28 cellular contexts compared by ENCODE assay signal in the genomic region with DNA sequence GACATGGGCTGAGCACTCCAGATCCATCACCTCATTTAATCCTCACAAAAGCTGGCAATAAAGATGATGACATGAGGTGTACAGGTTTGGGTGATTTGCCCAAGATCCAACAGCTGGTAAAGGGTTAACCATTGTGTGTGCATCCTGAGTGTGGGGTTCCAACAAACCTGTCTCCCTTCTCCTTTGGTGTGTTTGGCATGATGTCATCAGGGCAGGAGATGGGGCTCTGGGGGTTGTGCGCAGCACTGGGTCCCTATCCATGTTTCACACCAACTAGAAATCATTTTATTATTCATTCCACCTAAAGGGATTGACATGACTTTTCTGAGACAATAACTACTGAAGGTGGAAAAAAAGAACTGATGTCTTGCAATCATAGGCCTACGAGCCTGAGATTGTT.
DNase-seq lines count a peak whose midpoint lies in the region; ATAC-seq, FAIRE-seq and TF ChIP-seq lines count a peak whose summit lies in the region.
"Had no signal": no experiment of that assay in that cellular context is flagged by ENCODE, and none has a peak within 500 bp of the region (broad histone marks: within the 10 kb centered on the region; RNA-seq: fewer than 3 reads in every experiment).

No MANE protein-coding gene starts in this region.

- no peak overlapping the region for H3K27ac Mint-ChIP-seq in nephron progenitor cell
- H3K27ac Mint-ChIP-seq: CD4-positive, alpha-beta memory T cell; CD4-positive, CD25-positive, alpha-beta regulatory T cell had no signal

- peak; percentile 48 for FAIRE-seq in D721Med (lab: Jason Lieb, UNC)
- FAIRE-seq: A204.1, GM12878, GM12892, GM18507 had no signal

- POLR2A ChIA-PET in HEK293 (lab: Yijun Ruan, JAX): no interaction called here

- no peak for DNase-seq in D721Med (ENCODE audit: insufficient read length, low spot score)
- peak; percentile 29 for DNase-seq in esophagus muscularis mucosa (ENCODE audit: extremely low spot score)
- no peak for DNase-seq in nephron progenitor cell
- no peak for DNase-seq in COLO668 (lab: John Stamatoyannopoulos, UW; ENCODE audit: unreplicated experiment)
- DNase-seq: 8988T; ACHN; BE2C; C1 segment of cervical spinal cord; Caco-2; Calu3; CD4-positive, alpha-beta memory T cell; CD4-positive, CD25-positive, alpha-beta regulatory T cell; CD8-positive, alpha-beta memory T cell; DMS 273 treated with DMSO at 0.1 percent for 48 hours; DMS153; DMS53; DMS79; DND-41; EL; GDM1 had no signal

- no peak for TF ChIP-seq EP300 in esophagus muscularis mucosa (IDR thresholded peaks at IDR 0.05)

- no peaks in the 10 kb centered on the region for H3K27me3 ChIP-seq in esophagus muscularis mucosa
- H3K27me3 ChIP-seq: BE2C, BLaER1 had no signal

- H3K36me3 ChIP-seq in HEK293 (ENCODE audit: control insufficient read depth in 2 of 2, insufficient read depth in 1 of 2, low read length in 2 of 2): no peaks in the 10 kb centered on the region
- H3K36me3 ChIP-seq in esophagus muscularis mucosa: no peaks in the 10 kb centered on the region
- H3K36me3 ChIP-seq: BE2C, BLaER1 had no signal

- no peaks in the 10 kb centered on the region for H3K36me3 Mint-ChIP-seq in nephron progenitor cell (ENCODE audit: low read depth)
- H3K36me3 Mint-ChIP-seq: CD14-positive monocyte; CD4-positive, alpha-beta memory T cell; CD4-positive, CD25-positive, alpha-beta regulatory T cell had no signal

- intact Hi-C loops in esophagus muscularis mucosa (cut with DNase I): no loop called here

- ATAC-seq in HG02970 (IDR thresholded peaks at IDR 0.05; ENCODE audit: low FRiP score, unreplicated experiment): no peak
- ATAC-seq: GM12878 had no signal

- H3K9me3 Mint-ChIP-seq in nephron progenitor cell: no peaks in the 10 kb centered on the region
- H3K9me3 Mint-ChIP-seq: CD8-positive, alpha-beta memory T cell had no signal

- H3K4me3 ChIP-seq in HEK293 (ENCODE audit: low read depth, low read length): no peak overlapping the region
- no peak overlapping the region for H3K4me3 ChIP-seq in esophagus muscularis mucosa
- H3K4me3 ChIP-seq: BLaER1, GM12878 had no signal

- TF ChIP-seq CTCF in D721Med (IDR thresholded peaks at IDR 0.05; ENCODE audit: insufficient read depth, missing control alignments) (no peak), HEK293 (tag by site-specific recombination; IDR thresholded peaks at IDR 0.05) (no peak), esophagus muscularis mucosa (IDR thresholded peaks at IDR 0.05) (no peak), nephron progenitor cell (IDR thresholded peaks at IDR 0.05) (no peak)

- H3K4me3 Mint-ChIP-seq in nephron progenitor cell: no peak overlapping the region
- H3K4me3 Mint-ChIP-seq: CD14-positive monocyte; CD4-positive, alpha-beta memory T cell; CD4-positive, CD25-positive, alpha-beta regulatory T cell; CD8-positive, alpha-beta memory T cell had no signal

- 94% methylated on average over 1 of the region's 2 CpGs for WGBS in esophagus muscularis mucosa

- no peaks in the 10 kb centered on the region for H3K4me1 ChIP-seq in HEK293 (ENCODE audit: control insufficient read depth, insufficient read depth, low read length)
- H3K4me1 ChIP-seq in esophagus muscularis mucosa: peaks cover 0 to 12% (median 9%) of the 10 kb centered on the region in 4 donors
- H3K4me1 ChIP-seq: BE2C, Caco-2 had no signal

- H3K27ac ChIP-seq in HEK293 (ENCODE audit: extremely low read depth, low read depth, low read length): no peak overlapping the region
- H3K27ac ChIP-seq in esophagus muscularis mucosa (replicated peaks in 1 of 4): no peak overlapping the region
- H3K27ac ChIP-seq: BLaER1 had no signal

- peaks cover 11% of the 10 kb centered on the region for H3K27me3 Mint-ChIP-seq in nephron progenitor cell (ENCODE audit: low read depth, poor library complexity)

- CTCF ChIA-PET in HEK293 (lab: Yijun Ruan, JAX): interaction anchor here (0.7 kb wide), 1 partner anchor 1557 kb away, joined by 3 read pairs; no protein-coding TSS in a partner anchor

- H3K9me3 ChIP-seq in HEK293 (ENCODE audit: control insufficient read depth, insufficient read depth, low read depth, low read length): no peaks in the 10 kb centered on the region
- H3K9me3 ChIP-seq in esophagus muscularis mucosa: no peaks in the 10 kb centered on the region
- H3K9me3 ChIP-seq: BE2C, BLaER1, Caco-2 had no signal

- no peak for TF ChIP-seq POLR2A in esophagus muscularis mucosa (IDR thresholded peaks at IDR 0.05; ENCODE audit: low read depth)

- H3K4me1 Mint-ChIP-seq in nephron progenitor cell: peaks cover 30% of the 10 kb centered on the region
- H3K4me1 Mint-ChIP-seq: CD4-positive, CD25-positive, alpha-beta regulatory T cell had no signal

TF ChIP-seq in HEK293, 187 proteins besides CTCF, POLR2A, EP300 and RAD21:
- TF ChIP-seq FEZF1 (tag by site-specific recombination; IDR thresholded peaks at IDR 0.05): no peak
- TF ChIP-seq, protein P1, sequence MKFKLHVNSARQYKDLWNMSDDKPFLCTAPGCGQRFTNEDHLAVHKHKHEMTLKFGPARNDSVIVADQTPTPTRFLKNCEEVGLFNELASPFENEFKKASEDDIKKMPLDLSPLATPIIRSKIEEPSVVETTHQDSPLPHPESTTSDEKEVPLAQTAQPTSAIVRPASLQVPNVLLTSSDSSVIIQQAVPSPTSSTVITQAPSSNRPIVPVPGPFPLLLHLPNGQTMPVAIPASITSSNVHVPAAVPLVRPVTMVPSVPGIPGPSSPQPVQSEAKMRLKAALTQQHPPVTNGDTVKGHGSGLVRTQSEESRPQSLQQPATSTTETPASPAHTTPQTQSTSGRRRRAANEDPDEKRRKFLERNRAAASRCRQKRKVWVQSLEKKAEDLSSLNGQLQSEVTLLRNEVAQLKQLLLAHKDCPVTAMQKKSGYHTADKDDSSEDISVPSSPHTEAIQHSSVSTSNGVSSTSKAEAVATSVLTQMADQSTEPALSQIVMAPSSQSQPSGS (tag by site-specific recombination; IDR thresholded peaks at IDR 0.05; ENCODE audit: low read depth): peak; percentile 64; the same call in 1 of the 2 replicates
